ENCODE assay signal across 23 cellular contexts in the genomic region with DNA sequence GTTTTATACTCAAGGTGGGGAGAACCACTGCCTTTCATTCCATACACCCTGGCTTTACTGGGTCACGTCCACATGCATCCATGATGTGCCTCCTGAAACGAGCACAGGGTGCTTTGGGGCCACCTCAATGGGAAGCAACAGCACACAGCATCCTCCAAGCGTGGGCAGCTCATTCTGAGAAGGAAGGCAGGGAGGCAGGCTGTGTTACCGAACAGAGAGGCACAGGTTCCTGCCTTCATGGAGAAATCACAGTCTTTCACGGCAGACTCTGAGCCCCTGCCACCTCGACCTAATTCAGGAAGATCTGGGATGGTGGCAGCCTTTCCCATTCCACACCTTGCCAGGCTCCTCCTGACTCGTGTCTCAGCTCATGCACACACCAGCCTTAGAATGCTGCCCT.
"Had no signal": no experiment of that assay in that cellular context is flagged by ENCODE, and none has a peak within 500 bp of the region (broad histone marks: within the 10 kb centered on the region; RNA-seq: fewer than 3 reads in every experiment).

No MANE protein-coding gene starts in this region.

- H3K9me3 ChIP-seq: colonic mucosa, esophagus muscularis mucosa, esophagus squamous epithelium, gastrocnemius medialis, gastroesophageal sphincter, heart left ventricle, heart right ventricle had no signal

- DNase-seq: colonic mucosa; cortex of kidney; dermis blood vessel endothelial cell; dorsolateral prefrontal cortex; effector CD4-positive, alpha-beta T cell; effector CD8-positive, alpha-beta T cell; effector memory CD4-positive, alpha-beta T cell; effector memory CD8-positive, alpha-beta T cell; endodermal cell; erythroblast; esophagus squamous epithelium; foreskin fibroblast; foreskin keratinocyte; foreskin melanocyte; gastrocnemius medialis; glutamatergic neuron; heart left ventricle; heart right ventricle had no signal

- H3K36me3 ChIP-seq: colonic mucosa had no signal

- H3K27ac ChIP-seq: colonic mucosa, coronary artery, dorsolateral prefrontal cortex, epithelial cell of prostate, esophagus muscularis mucosa, esophagus squamous epithelium, foreskin keratinocyte, gastrocnemius medialis, gastroesophageal sphincter, heart left ventricle, heart right ventricle had no signal

- H3K4me1 ChIP-seq: colonic mucosa, gastrocnemius medialis, gastroesophageal sphincter had no signal

- H3K27me3 ChIP-seq: colonic mucosa, dorsolateral prefrontal cortex, esophagus muscularis mucosa, esophagus squamous epithelium, foreskin keratinocyte, gastrocnemius medialis, gastroesophageal sphincter, heart left ventricle, heart right ventricle had no signal

- ATAC-seq: effector memory CD8-positive, alpha-beta T cell; esophagus mucosa; foreskin keratinocyte; gastrocnemius medialis; gastroesophageal sphincter; heart left ventricle; heart right ventricle had no signal

- H3K4me3 ChIP-seq: colonic mucosa, coronary artery, dorsolateral prefrontal cortex, esophagus muscularis mucosa, esophagus squamous epithelium, gastrocnemius medialis, gastroesophageal sphincter, heart left ventricle, heart right ventricle had no signal
